ENCODE assay signal across 12 cellular contexts in genomic region chr16:27720731-27721547, GRCh38.
DNase-seq lines count a peak whose midpoint lies in the region; FAIRE-seq and TF ChIP-seq lines count a peak whose summit lies in the region.
"Had no signal": no experiment of that assay in that cellular context is flagged by ENCODE, and none has a peak within 500 bp of the region (broad histone marks: within the 10 kb centered on the region; RNA-seq: fewer than 3 reads in every experiment).

No MANE protein-coding gene starts in this region.

- H3K27me3 ChIP-seq in colonic mucosa: no peaks in the 10 kb centered on the region

- H3K36me3 ChIP-seq in colonic mucosa (no peaks in the 10 kb centered on the region), kidney (ENCODE audit: control insufficient read depth in 1 of 2, insufficient read depth in 2 of 2, low read length in 2 of 2) (peaks cover 10 to 16% of the 10 kb centered on the region in 2 donors)

- no peaks in the 10 kb centered on the region for H3K9me3 ChIP-seq in colonic mucosa
- no peaks in the 10 kb centered on the region for H3K9me3 ChIP-seq in kidney (ENCODE audit: control insufficient read depth in 1 of 2, low read length in 2 of 2)

- H3K27ac ChIP-seq in colonic mucosa (peak overlapping the region; percentile 51), kidney (ENCODE audit: low read depth in 2 of 2, low read length in 2 of 2) (no peak overlapping the region), skin epidermis (peak overlapping the region in 19 of 21 experiments; percentile 16 to 81 (median 60))

- H3K4me1 ChIP-seq in colonic mucosa (peaks cover 3% of the 10 kb centered on the region), kidney (ENCODE audit: control insufficient read depth in 1 of 2, insufficient read depth in 1 of 2, low read depth in 1 of 2, low read length in 2 of 2) (peaks cover 6 to 11% of the 10 kb centered on the region in 2 donors)

- intact Hi-C loops in colonic mucosa (cut with DNase I) (no loop called here), kidney (cut with DNase I) (no loop called here)

- TF ChIP-seq CTCF in GM12865 (IDR thresholded peaks at IDR 0.05; ENCODE audit: insufficient read depth, low read depth, low read length, missing control alignments): no peak
- no peak for TF ChIP-seq CTCF in colonic mucosa (IDR thresholded peaks at IDR 0.05)
- TF ChIP-seq CTCF in kidney (IDR thresholded peaks at IDR 0.05; ENCODE audit: borderline replicate concordance, extremely low read depth, insufficient read depth): no peak

- H3K9ac ChIP-seq in colonic mucosa (ENCODE audit: low read depth in 2 of 2, low read length in 2 of 2) (no peak overlapping the region), kidney (ENCODE audit: low read length in 2 of 2) (no peak overlapping the region)

- FAIRE-seq in kidney (lab: Jason Lieb, UNC): no peak
- FAIRE-seq: GM19239 had no signal

- H3K4me3 ChIP-seq in GM12865 (ENCODE audit: low read depth, low read length): no peak overlapping the region
- H3K4me3 ChIP-seq in colonic mucosa: no peak overlapping the region
- H3K4me3 ChIP-seq in kidney (ENCODE audit: low read length in 2 of 2): no peak overlapping the region
- H3K4me3 ChIP-seq in skin epidermis: no peak overlapping the region

- DNase-seq in GM12865 (ENCODE audit: low read depth) (peak; percentile 17), colonic mucosa (no peak), kidney (peak; percentile 37), UCSD-AML1 (lab: John Stamatoyannopoulos, UW; ENCODE audit: unreplicated experiment) (no peak), H4 (ENCODE audit: low spot score) (no peak), NCI-H446 (lab: John Stamatoyannopoulos, UW) (no peak)
- DNase-seq in effector CD4-positive, alpha-beta T cell: no peak
- DNase-seq: HFFc6, kidney glomerular epithelial cell, NCI-H510A treated with DMSO at 0.1 percent for 48 hours had no signal

Comparison
In these comparisons a context has a peak if more than half of its experiments do, and no peak if none do; other contexts are left out.
1. DNase-seq: peak in GM12865 (single experiment) and kidney (single experiment); none in colonic mucosa (single experiment), effector CD4-positive, alpha-beta T cell (single experiment), UCSD-AML1 (single experiment), H4 (single experiment) and NCI-H446 (0 of 2).
2. H3K27ac ChIP-seq: peak in colonic mucosa (single experiment) and skin epidermis (19 of 21); none in kidney (0 of 2).